In genomic region chr11:24515632-24516031, GRCh38 we compare ENCODE assay signal across 25 cellular contexts. TPM values are rescaled to one million over a fixed set of nuclear protein-coding genes. Genes with fewer than 3 reads are reported as not detected.
"Had no signal": no experiment of that assay in that cellular context is flagged by ENCODE, and none has a peak within 500 bp of the region (broad histone marks: within the 10 kb centered on the region; RNA-seq: fewer than 3 reads in every experiment).

No MANE protein-coding gene starts in this region.

- H3K27me3 Mint-ChIP-seq: activated CD4-positive, alpha-beta T cell treated with anti-CD3 and anti-CD28 coated beads, Interleukin-2, amount 10 ng/mL, durations not matched to agents 7 days and 5 days; activated T-cell treated with anti-CD3 and anti-CD28 coated beads, Interleukin-2, amount 50 U/mL, for 24 hours; effector memory CD8-positive, alpha-beta T cell; memory B cell had no signal

- H3K36me3 ChIP-seq: prostate gland, tibial nerve had no signal

- H3K4me3 Mint-ChIP-seq: activated CD4-positive, alpha-beta T cell treated with anti-CD3 and anti-CD28 coated beads, Interleukin-2, amount 10 ng/mL, durations not matched to agents 7 days and 5 days; activated CD8-positive, alpha-beta T cell treated with anti-CD3 and anti-CD28 coated beads, Interleukin-2, amount 10 ng/mL, durations not matched to agents 7 days and 5 days; activated naive CD4-positive, alpha-beta T cell treated with anti-CD3 and anti-CD28 coated beads for 36 hours; activated T-cell treated with anti-CD3 and anti-CD28 coated beads, Interleukin-2, amount 50 U/mL, for 24 hours; effector memory CD8-positive, alpha-beta T cell; memory B cell; naive B cell; neural crest cell had no signal

- DNase-seq: activated CD4-positive, alpha-beta T cell treated with anti-CD3 and anti-CD28 coated beads, Interleukin-2, amount 10 ng/mL, durations not matched to agents 7 days and 5 days; activated CD8-positive, alpha-beta T cell treated with anti-CD3 and anti-CD28 coated beads, Interleukin-2, amount 10 ng/mL, durations not matched to agents 7 days and 5 days; activated naive CD4-positive, alpha-beta T cell treated with anti-CD3 and anti-CD28 coated beads for 36 hours; activated T-cell treated with anti-CD3 and anti-CD28 coated beads, Interleukin-2, amount 50 U/mL, for 24 hours; body of pancreas; caudate nucleus; effector memory CD8-positive, alpha-beta T cell; foreskin fibroblast; glutamatergic neuron; hypothalamus; left ventricle myocardium superior; mucosa of descending colon; naive B cell; right cardiac atrium; stimulated activated naive CD8-positive, alpha-beta T cell treated with anti-CD3 and anti-CD28 coated beads, Interleukin-15, Interleukin-2, amounts not matched to agents 100 U/mL and 50 U/mL, for 24 hours; substantia nigra; T1000 had no signal

- H3K9me3 ChIP-seq: body of pancreas, mucosa of descending colon, prostate gland, tibial nerve had no signal

- H3K9me3 Mint-ChIP-seq: memory B cell, naive B cell, neural crest cell had no signal

- H3K27ac Mint-ChIP-seq: activated CD4-positive, alpha-beta T cell treated with anti-CD3 and anti-CD28 coated beads, Interleukin-2, amount 10 ng/mL, durations not matched to agents 7 days and 5 days; activated CD8-positive, alpha-beta T cell treated with anti-CD3 and anti-CD28 coated beads, Interleukin-2, amount 10 ng/mL, durations not matched to agents 7 days and 5 days; activated naive CD4-positive, alpha-beta T cell treated with anti-CD3 and anti-CD28 coated beads for 36 hours; activated T-cell treated with anti-CD3 and anti-CD28 coated beads, Interleukin-2, amount 50 U/mL, for 24 hours; effector memory CD8-positive, alpha-beta T cell; memory B cell; naive B cell had no signal

- H3K4me3 ChIP-seq: body of pancreas, mucosa of descending colon, prostate gland, skin epidermis, tibial nerve had no signal

- H3K27ac ChIP-seq: body of pancreas, prostate gland, skin epidermis, tibial nerve had no signal

- H3K36me3 Mint-ChIP-seq: memory B cell, naive B cell had no signal

- H3K4me1 Mint-ChIP-seq: activated CD4-positive, alpha-beta T cell treated with anti-CD3 and anti-CD28 coated beads, Interleukin-2, amount 10 ng/mL, durations not matched to agents 7 days and 5 days; memory B cell; naive B cell had no signal

- ATAC-seq: activated CD4-positive, CD25-positive, alpha-beta regulatory T cell treated with anti-CD3 and anti-CD28 coated beads, Interleukin-2, amount 50 U/mL, for 24 hours; activated CD8-positive, alpha-beta T cell treated with anti-CD3 and anti-CD28 coated beads, Interleukin-2, amount 10 ng/mL, durations not matched to agents 7 days and 5 days; body of pancreas; effector memory CD8-positive, alpha-beta T cell; left ventricle myocardium superior; mucosa of descending colon; right cardiac atrium; stimulated activated naive CD8-positive, alpha-beta T cell treated with anti-CD3 and anti-CD28 coated beads, Interleukin-15, Interleukin-2, amounts not matched to agents 100 U/mL and 50 U/mL, for 24 hours had no signal

- H3K27me3 ChIP-seq: body of pancreas, tibial nerve had no signal

- H3K4me1 ChIP-seq: body of pancreas, prostate gland, tibial nerve had no signal

RNA-seq across cellular contexts. Expression of gene LUZP2, which starts 18.8 kb away (rescaled TPM):
- total RNA-seq: activated CD4-positive, alpha-beta T cell treated with anti-CD3 and anti-CD28 coated beads, Interleukin-2, amount 10 ng/mL, durations not matched to agents 7 days and 5 days; activated CD8-positive, alpha-beta T cell treated with anti-CD3 and anti-CD28 coated beads, Interleukin-2, amount 10 ng/mL, durations not matched to agents 7 days and 5 days; activated naive CD4-positive, alpha-beta T cell treated with anti-CD3 and anti-CD28 coated beads for 36 hours; dermis microvascular lymphatic vessel endothelial cell; left ventricle myocardium superior; osteoblast; right cardiac atrium had no signal
